ENCODE assay signal across 20 cellular contexts in genomic region chr10:131448883-131449282, GRCh38.
DNase-seq lines count a peak whose midpoint lies in the region; ATAC-seq and TF ChIP-seq lines count a peak whose summit lies in the region.
"Had no signal": no experiment of that assay in that cellular context is flagged by ENCODE, and none has a peak within 500 bp of the region (broad histone marks: within the 10 kb centered on the region; RNA-seq: fewer than 3 reads in every experiment).

No MANE protein-coding gene starts in this region.

- no peak overlapping the region for H3K4ac ChIP-seq in H9 (ENCODE audit: low read depth, low read length)

- H3K4me3 Mint-ChIP-seq in H9 = no peak overlapping the region
- H3K4me3 Mint-ChIP-seq: B cell; CD14-positive monocyte; CD4-positive, alpha-beta T cell; CD8-positive, alpha-beta memory T cell; HFFc6 had no signal

- H3K4me2 ChIP-seq in BLaER1 (no peak overlapping the region), H9 (ENCODE audit: insufficient read depth, insufficient read length, low read length) (no peak overlapping the region)

- ATAC-seq in HG03025 (IDR thresholded peaks at IDR 0.05; ENCODE audit: low FRiP score, unreplicated experiment) (no peak), omental fat pad (ENCODE audit: low FRiP score) (no peak)
- ATAC-seq: GM12878 had no signal

- no peaks in the 10 kb centered on the region for H4K20me1 ChIP-seq in BLaER1
- H4K20me1 ChIP-seq in H9 (ENCODE audit: control insufficient read depth, insufficient read depth, insufficient read length) = no peaks in the 10 kb centered on the region

- no peak overlapping the region for H2BK12ac ChIP-seq in H9 (ENCODE audit: insufficient read length, low read depth, low read length)

- H3K4me1 Mint-ChIP-seq in H9 = peaks cover 13 to 20% of the 10 kb centered on the region in 2 experiments
- H3K4me1 Mint-ChIP-seq: CD14-positive monocyte had no signal

- WGBS in H9 (ENCODE audit: extremely low coverage, insufficient read length, low lambda C conversion rate) = no CpG with 5 or more reads among the region's 14 CpGs

- H3K23me2 ChIP-seq in H9 (ENCODE audit: insufficient read length, low read depth, low read length, poor library complexity, severe bottlenecking) = no peaks in the 10 kb centered on the region

- no peak overlapping the region for H4K8ac ChIP-seq in H9 (replicated peaks; ENCODE audit: insufficient read length, low read depth, low read length)

- no peak overlapping the region for H3K27ac Mint-ChIP-seq in H9
- H3K27ac Mint-ChIP-seq: B cell; CD4-positive, alpha-beta T cell; CD8-positive, alpha-beta memory T cell; HFFc6 had no signal

- TF ChIP-seq CTCF in H9 (conservative IDR thresholded peaks at IDR 0.05) (no peak), omental fat pad (IDR thresholded peaks at IDR 0.05) (no peak)

- H4K5ac ChIP-seq in H9 (ENCODE audit: insufficient read length, low read depth, low read length) = no peak overlapping the region

- no peak overlapping the region for H3K14ac ChIP-seq in H9 (ENCODE audit: insufficient read depth, low read length)

- no peak overlapping the region for H2BK20ac ChIP-seq in H9 (ENCODE audit: low read depth, low read length, poor library complexity, severe bottlenecking)

- H2BK5ac ChIP-seq in H9 (ENCODE audit: insufficient read length, low read length) = no peak overlapping the region

- no peaks in the 10 kb centered on the region for H3K79me1 ChIP-seq in H9 (ENCODE audit: insufficient read depth, low read depth, low read length, poor library complexity, severe bottlenecking)

- H3K27me3 ChIP-seq in BLaER1 (no peaks in the 10 kb centered on the region), H9 (ENCODE audit: insufficient read depth, low read length) (no peaks in the 10 kb centered on the region)

- H3K4me3 ChIP-seq in BLaER1 = no peak overlapping the region
- H3K4me3 ChIP-seq: BLaER1 treated with 17β-estradiol and CSF1 and Interleukin-3, amounts not matched to agents 10 nM and 100 nM; GM12878; GM23248; HAP-1 had no signal

- H3K36me3 ChIP-seq in BLaER1 = no peaks in the 10 kb centered on the region
- H3K36me3 ChIP-seq: BLaER1 treated with 17β-estradiol and CSF1 and Interleukin-3, amounts not matched to agents 10 nM and 100 nM; HAP-1 had no signal

- H3K9ac ChIP-seq in BLaER1 = no peak overlapping the region
- H3K9ac ChIP-seq in H9 (ENCODE audit: extremely low read depth, insufficient read length, low read length) = no peak overlapping the region
- H3K9ac ChIP-seq: BLaER1 treated with 17β-estradiol and CSF1 and Interleukin-3, amounts not matched to agents 10 nM and 100 nM; GM23248 had no signal

- no peaks in the 10 kb centered on the region for H3K9me3 ChIP-seq in BLaER1
- no peaks in the 10 kb centered on the region for H3K9me3 ChIP-seq in H9 (ENCODE audit: control insufficient read depth, low read depth, low read length)
- H3K9me3 ChIP-seq: BLaER1 treated with 17β-estradiol and CSF1 and Interleukin-3, amounts not matched to agents 10 nM and 100 nM; HAP-1 had no signal

- H3K23ac ChIP-seq in H9 (ENCODE audit: insufficient read length, low read depth, low read length) = no peak overlapping the region

- no peak overlapping the region for H4K91ac ChIP-seq in H9 (ENCODE audit: insufficient read length, low read depth, low read length)

- no peak overlapping the region for H3K18ac ChIP-seq in H9 (ENCODE audit: insufficient read length, low read depth, low read length)

- peak overlapping the region; percentile 33; the same call in 1 of the 2 replicates for H3K27ac ChIP-seq in BLaER1
- H3K27ac ChIP-seq in H9 (ENCODE audit: insufficient read length, low read depth, low read length) = no peak overlapping the region
- H3K27ac ChIP-seq: 22Rv1; BLaER1 treated with 17β-estradiol and CSF1 and Interleukin-3, amounts not matched to agents 10 nM and 100 nM; GM23248 had no signal

- no peak overlapping the region for H2BK120ac ChIP-seq in H9 (ENCODE audit: low read depth, low read length, poor library complexity, severe bottlenecking)

- H2AFZ ChIP-seq in H9 (ENCODE audit: low read length) = no peak overlapping the region
- H2AFZ ChIP-seq: GM23248 had no signal

- H3K36me3 Mint-ChIP-seq in H9 (ENCODE audit: insufficient read depth in 1 of 3, low read depth in 3 of 3) = no peaks in the 10 kb centered on the region; a peak in 1 of 7 replicates
- H3K36me3 Mint-ChIP-seq: CD14-positive monocyte; CD8-positive, alpha-beta memory T cell had no signal

- H2AK5ac ChIP-seq in H9 (ENCODE audit: insufficient read length, low read length) = no peak overlapping the region

- H3K4me1 ChIP-seq in BLaER1 = peaks cover 65% of the 10 kb centered on the region
- H3K4me1 ChIP-seq in H9 (ENCODE audit: insufficient read depth, low read length) = peaks cover 3% of the 10 kb centered on the region; the same call in 1 of the 2 replicates
- H3K4me1 ChIP-seq: HAP-1 had no signal

- H3K79me2 ChIP-seq in H9 (ENCODE audit: insufficient read depth, low read length) = no peaks in the 10 kb centered on the region

- no peak overlapping the region for H2BK15ac ChIP-seq in H9 (ENCODE audit: low read depth, low read length)

- H3T11ph ChIP-seq in H9 (ENCODE audit: low read length) = no peak overlapping the region

- DNase-seq in ecto neural progenitor cell (ENCODE audit: low spot score) (peak; percentile 32), mesenteric fat pad (ENCODE audit: low spot score) (peak; percentile 88), H9 (no peak), omental fat pad (ENCODE audit: low spot score) (no peak)
- DNase-seq: CD4-positive, alpha-beta T cell; CD8-positive, alpha-beta memory T cell; DMS 273 treated with DMSO at 0.1 percent for 48 hours; DMS79; EL; GDM1; GM23248; HFFc6 had no signal

- H3K56ac ChIP-seq in H9 (ENCODE audit: insufficient read length, low read depth, low read length) = no peak overlapping the region

- peaks cover 6% of the 10 kb centered on the region for H3K27me3 Mint-ChIP-seq in H9 (ENCODE audit: low read depth)

- no peaks in the 10 kb centered on the region for H3K9me3 Mint-ChIP-seq in H9
- H3K9me3 Mint-ChIP-seq: CD14-positive monocyte; CD4-positive, alpha-beta T cell had no signal

Comparison
In these comparisons a context has a peak if more than half of its experiments do, and no peak if none do; other contexts are left out.
1. DNase-seq: peak in ecto neural progenitor cell (single experiment) and mesenteric fat pad (single experiment); none in H9 (single experiment) and omental fat pad (single experiment).